In genomic region chr5:96247733-96248132, GRCh38 we compare ENCODE assay signal across 17 cellular contexts.
DNase-seq lines count a peak whose midpoint lies in the region; ATAC-seq and TF ChIP-seq lines count a peak whose summit lies in the region.
"Had no signal": no experiment of that assay in that cellular context is flagged by ENCODE, and none has a peak within 500 bp of the region (broad histone marks: within the 10 kb centered on the region; RNA-seq: fewer than 3 reads in every experiment).

No MANE protein-coding gene starts in this region.

- peak overlapping the region; percentile 28 for H3K4me2 ChIP-seq in osteoblast (ENCODE audit: insufficient read depth, low read length)
- H3K4me2 ChIP-seq: A549 had no signal

- no peaks in the 10 kb centered on the region for H4K20me1 ChIP-seq in osteoblast (ENCODE audit: insufficient read depth, low read length)

- TF ChIP-seq CTCF in gastroesophageal sphincter (IDR thresholded peaks at IDR 0.05) (no peak), osteoblast (IDR thresholded peaks at IDR 0.05; ENCODE audit: extremely low read depth, low read depth, low read length) (no peak)

- H3K27me3 ChIP-seq in gastroesophageal sphincter (no peaks in the 10 kb centered on the region), osteoblast (ENCODE audit: insufficient read depth, low read length) (no peaks in the 10 kb centered on the region)

- H3K36me3 ChIP-seq in gastroesophageal sphincter (no peaks in the 10 kb centered on the region), osteoblast (ENCODE audit: insufficient read depth, low read length) (no peaks in the 10 kb centered on the region)

- peak; percentile 32 for ATAC-seq in Right ventricle myocardium inferior
- no peak for ATAC-seq in gastroesophageal sphincter
- ATAC-seq in stimulated activated naive CD8-positive, alpha-beta T cell treated with anti-CD3 and anti-CD28 coated beads, Interleukin-15, amount 100 ng/mL, for 72 hours = no peak
- ATAC-seq: A549; activated T-helper 17 cell treated with anti-CD3 and anti-CD28 coated beads, Interleukin-2, amount 50 U/mL, for 72 hours; stimulated activated naive B cell treated with anti-CD40 and anti-IgM and Interleukin-4, amounts not matched to agents 10 μg/mL and 1 μg/mL and 100 μg/mL, for 72 hours had no signal

- H3K4me3 Mint-ChIP-seq in stimulated activated naive CD8-positive, alpha-beta T cell treated with anti-CD3 and anti-CD28 coated beads, Interleukin-15, amount 100 ng/mL, for 72 hours = no peak overlapping the region
- H3K4me3 Mint-ChIP-seq: activated T-helper 17 cell treated with anti-CD3 and anti-CD28 coated beads, Interleukin-2, amount 50 U/mL, for 72 hours; stimulated activated naive B cell treated with anti-CD40 and anti-IgM and Interleukin-4, amounts not matched to agents 10 μg/mL and 1 μg/mL and 100 μg/mL, for 72 hours had no signal

- no peaks in the 10 kb centered on the region for H3K79me2 ChIP-seq in osteoblast (ENCODE audit: insufficient read depth, low read length)

- intact Hi-C loops in Right ventricle myocardium inferior (cut with DNase I) = loop anchor here (5.0 kb wide), 3 partner anchors 45 to 390 kb away; no protein-coding TSS in a partner anchor
- intact Hi-C loops in cardiac septum (cut with DNase I) = loop anchor here (5.0 kb wide), 1 partner anchor 45 kb away; no protein-coding TSS in a partner anchor

- H3K9me3 ChIP-seq in gastroesophageal sphincter (no peaks in the 10 kb centered on the region), osteoblast (ENCODE audit: low read depth, low read length) (no peaks in the 10 kb centered on the region)
- H3K9me3 ChIP-seq: A549 had no signal

- H3K27ac Mint-ChIP-seq in stimulated activated naive CD8-positive, alpha-beta T cell treated with anti-CD3 and anti-CD28 coated beads, Interleukin-15, amount 100 ng/mL, for 72 hours = no peak overlapping the region
- H3K27ac Mint-ChIP-seq: activated T-helper 17 cell treated with anti-CD3 and anti-CD28 coated beads, Interleukin-2, amount 50 U/mL, for 72 hours; stimulated activated naive B cell treated with anti-CD40 and anti-IgM and Interleukin-4, amounts not matched to agents 10 μg/mL and 1 μg/mL and 100 μg/mL, for 72 hours had no signal

- H3K4me1 ChIP-seq in gastroesophageal sphincter (peaks cover 0 to 39% (median 2%) of the 10 kb centered on the region in 3 donors), osteoblast (ENCODE audit: insufficient read depth, low read length) (peaks cover 50% of the 10 kb centered on the region)

- TF ChIP-seq EP300 in gastroesophageal sphincter (IDR thresholded peaks at IDR 0.05) = no peak

- WGBS in gastroesophageal sphincter (ENCODE audit: low coverage in 1 of 2), 2 donors = 49 to 53% methylated on average over 3 of the region's 3 CpGs

- H3K9me3 Mint-ChIP-seq in stimulated activated naive CD8-positive, alpha-beta T cell treated with anti-CD3 and anti-CD28 coated beads, Interleukin-15, amount 100 ng/mL, for 72 hours = no peaks in the 10 kb centered on the region
- H3K9me3 Mint-ChIP-seq: activated T-helper 17 cell treated with anti-CD3 and anti-CD28 coated beads, Interleukin-2, amount 50 U/mL, for 72 hours; stimulated activated naive B cell treated with anti-CD40 and anti-IgM and Interleukin-4, amounts not matched to agents 10 μg/mL and 1 μg/mL and 100 μg/mL, for 72 hours had no signal

- DNase-seq in Right ventricle myocardium inferior (ENCODE audit: missing footprints) (no peak), cardiac septum (ENCODE audit: low spot score) (no peak), osteoblast (ENCODE audit: insufficient read length, low spot score, missing footprints) (no peak), AG08395 (ENCODE audit: low spot score) (no peak), NCI-H2196 treated with DMSO at 0.1 percent for 48 hours (lab: John Stamatoyannopoulos, UW; ENCODE audit: unreplicated experiment) (no peak), GDM1 (lab: John Stamatoyannopoulos, UW) (no peak)
- no peak for DNase-seq in stimulated activated naive CD8-positive, alpha-beta T cell treated with anti-CD3 and anti-CD28 coated beads, Interleukin-15, amount 100 ng/mL, for 72 hours
- DNase-seq: activated CD4-positive, alpha-beta T cell treated with anti-CD3 and anti-CD28 coated beads, Interleukin-2, amount 50 U/mL, for 4 hours; Kasumi-1; kidney; NCI-H187; NCI-H524 treated with DMSO at 0.1 percent for 48 hours; RPMI8226; stimulated activated naive B cell treated with anti-CD40 and anti-IgM and Interleukin-4, amounts not matched to agents 10 μg/mL and 1 μg/mL and 100 μg/mL, for 72 hours had no signal

- peak overlapping the region; percentile 43 to 76 (median 62) for H3K27ac ChIP-seq in gastroesophageal sphincter
- H3K27ac ChIP-seq in osteoblast (ENCODE audit: low read depth, low read length) = peak overlapping the region; percentile 81

- peak overlapping the region; percentile 6 for H2AFZ ChIP-seq in osteoblast (ENCODE audit: low read length)

- H3K4me3 ChIP-seq in gastroesophageal sphincter (no peak overlapping the region), osteoblast (ENCODE audit: insufficient read depth, low read length) (peak overlapping the region; percentile 3)
- H3K4me3 ChIP-seq: A549 had no signal

- no peaks in the 10 kb centered on the region for H3K4me1 Mint-ChIP-seq in stimulated activated naive CD8-positive, alpha-beta T cell treated with anti-CD3 and anti-CD28 coated beads, Interleukin-15, amount 100 ng/mL, for 72 hours
- H3K4me1 Mint-ChIP-seq: activated T-helper 17 cell treated with anti-CD3 and anti-CD28 coated beads, Interleukin-2, amount 50 U/mL, for 72 hours; stimulated activated naive B cell treated with anti-CD40 and anti-IgM and Interleukin-4, amounts not matched to agents 10 μg/mL and 1 μg/mL and 100 μg/mL, for 72 hours had no signal

- peaks cover 36% of the 10 kb centered on the region for H3K27me3 Mint-ChIP-seq in stimulated activated naive CD8-positive, alpha-beta T cell treated with anti-CD3 and anti-CD28 coated beads, Interleukin-15, amount 100 ng/mL, for 72 hours

- TF ChIP-seq POLR2A in gastroesophageal sphincter (IDR thresholded peaks at IDR 0.05) = no peak
